In genomic region chr1:95953668-95954067, GRCh38 we compare ENCODE assay signal across 14 cellular contexts.
DNase-seq lines count a peak whose midpoint lies in the region; ATAC-seq lines count a peak whose summit lies in the region.
"Had no signal": no experiment of that assay in that cellular context is flagged by ENCODE, and none has a peak within 500 bp of the region (broad histone marks: within the 10 kb centered on the region; RNA-seq: fewer than 3 reads in every experiment).

No MANE protein-coding gene starts in this region.

- H4K5ac ChIP-seq in mesendoderm (ENCODE audit: low read length), result no peak overlapping the region

- peak overlapping the region; percentile 6 for H2BK15ac ChIP-seq in mesendoderm (replicated peaks; ENCODE audit: low read depth)

- H3K56ac ChIP-seq in mesendoderm (ENCODE audit: low read length), result no peak overlapping the region

- H3K9ac ChIP-seq in mesendoderm (ENCODE audit: low read length), result no peak overlapping the region
- H3K9ac ChIP-seq: BLaER1 had no signal

- H3K4ac ChIP-seq in mesendoderm (ENCODE audit: low read depth, low read length), result no peak overlapping the region

- WGBS in mesendoderm (ENCODE audit: extremely low coverage, insufficient coverage, low lambda C conversion rate), result no CpG with 5 or more reads among the region's 1 CpG

- ATAC-seq in GM21526 (IDR thresholded peaks at IDR 0.05; ENCODE audit: low FRiP score, unreplicated experiment), result no peak
- ATAC-seq: PC-3 had no signal

- DNase-seq in COR-L47 (lab: John Stamatoyannopoulos, UW) (peak; percentile 1), NCI-H69 (lab: John Stamatoyannopoulos, UW) (peak; percentile 18), amniotic epithelial cell (ENCODE audit: low read depth) (peak; percentile 8), mesendoderm (no peak), putamen (ENCODE audit: low spot score) (no peak), NCI-H2171 treated with DMSO at 0.1 percent for 48 hours (lab: John Stamatoyannopoulos, UW) (no peak)
- DNase-seq: CD4-positive, CD25-positive, alpha-beta regulatory T cell; GOT3; Karpas-422; NCI-H187; NK-92 treated with Interleukin-12 subunit alpha and Interleukin-12 subunit beta, amount 100 ng/mL, for 24 hours had no signal

- H3K36me3 ChIP-seq in mesendoderm (ENCODE audit: control insufficient read depth, insufficient read depth, low read length), result no peaks in the 10 kb centered on the region
- H3K36me3 ChIP-seq: BLaER1 had no signal

- no peak overlapping the region for H3K27ac ChIP-seq in mesendoderm (ENCODE audit: low read depth, low read length)
- H3K27ac ChIP-seq: BLaER1 had no signal

- no peak overlapping the region for H3K23ac ChIP-seq in mesendoderm (ENCODE audit: low read length)

- H2BK5ac ChIP-seq in mesendoderm (ENCODE audit: low read length), result no peak overlapping the region

- H3K79me1 ChIP-seq in mesendoderm (ENCODE audit: low read length), result no peaks in the 10 kb centered on the region

- H3K18ac ChIP-seq in mesendoderm (ENCODE audit: low read length), result no peak overlapping the region

- no peak overlapping the region for H4K8ac ChIP-seq in mesendoderm (ENCODE audit: low read depth, low read length)

- no peak overlapping the region for H3K4me2 ChIP-seq in mesendoderm (ENCODE audit: low read length)
- H3K4me2 ChIP-seq: BLaER1 had no signal

- H3K4me3 ChIP-seq in mesendoderm (ENCODE audit: low read length), result no peak overlapping the region
- H3K4me3 ChIP-seq: BLaER1 had no signal

- no peaks in the 10 kb centered on the region for H3K27me3 ChIP-seq in mesendoderm (ENCODE audit: insufficient read depth, low read length, poor library complexity)
- H3K27me3 ChIP-seq: BLaER1 had no signal

- H3K4me1 ChIP-seq in mesendoderm (ENCODE audit: control insufficient read depth, low read depth, low read length), result no peaks in the 10 kb centered on the region

- no peak overlapping the region for H2AK5ac ChIP-seq in mesendoderm (ENCODE audit: low read length)

- no peaks in the 10 kb centered on the region for H3K79me2 ChIP-seq in mesendoderm (ENCODE audit: control insufficient read depth, insufficient read depth, low read length)

- H2BK120ac ChIP-seq in mesendoderm (ENCODE audit: low read depth, low read length), result no peak overlapping the region

Comparison
In these comparisons a context has a peak if more than half of its experiments do, and no peak if none do; other contexts are left out.
1. DNase-seq: peak in COR-L47 (single experiment), NCI-H69 (single experiment) and amniotic epithelial cell (single experiment); none in mesendoderm (single experiment), putamen (single experiment) and NCI-H2171 treated with DMSO at 0.1 percent for 48 hours (single experiment).